ENCODE assay signal across 1 cellular context in genomic region chr13:79442221-79442620, GRCh38.
TF ChIP-seq lines count a peak whose summit lies in the region.

No MANE protein-coding gene starts in this region.

TF ChIP-seq in HepG2, 621 proteins besides CTCF, POLR2A, EP300 and RAD21:
- no peak for TF ChIP-seq ADNP (CRISPR knock-in tag; IDR thresholded peaks at IDR 0.05)
- TF ChIP-seq ZNF232 (CRISPR knock-in tag; IDR thresholded peaks at IDR 0.05; ENCODE audit: borderline replicate concordance), result no peak
- no peak for TF ChIP-seq ELF3 (CRISPR knock-in tag; IDR thresholded peaks at IDR 0.05)
- TF ChIP-seq NAIF1 (CRISPR knock-in tag; IDR thresholded peaks at IDR 0.05; ENCODE audit: borderline replicate concordance), result no peak
